ENCODE assay signal across 25 cellular contexts in genomic region chr2:128686881-128687550, GRCh38.
DNase-seq lines count a peak whose midpoint lies in the region; ATAC-seq and TF ChIP-seq lines count a peak whose summit lies in the region.
"Had no signal": no experiment of that assay in that cellular context is flagged by ENCODE, and none has a peak within 500 bp of the region (broad histone marks: within the 10 kb centered on the region; RNA-seq: fewer than 3 reads in every experiment).

No MANE protein-coding gene starts in this region.

- CTCF ChIA-PET in activated naive CD4-positive, alpha-beta T cell treated with anti-CD3 and anti-CD28 coated beads, Interleukin-2, amount 10 ng/mL, durations not matched to agents 7 days and 5 days (lab: Charles Lee): no interaction called here
- CTCF ChIA-PET in activated naive CD4-positive, alpha-beta T cell treated with anti-CD3 and anti-CD28 coated beads for 36 hours (lab: Charles Lee): no interaction called here

- no peaks in the 10 kb centered on the region for H3K36me3 ChIP-seq in SJCRH30
- H3K36me3 ChIP-seq: BE2C, left lung, tibial nerve had no signal

- no peak for TF ChIP-seq CTCF in osteocyte (IDR thresholded peaks at IDR 0.05)

- H3K9me3 Mint-ChIP-seq in activated naive CD4-positive, alpha-beta T cell treated with anti-CD3 and anti-CD28 coated beads, Interleukin-2, amount 10 ng/mL, durations not matched to agents 7 days and 5 days: no peaks in the 10 kb centered on the region
- H3K9me3 Mint-ChIP-seq in activated naive CD4-positive, alpha-beta T cell treated with anti-CD3 and anti-CD28 coated beads for 36 hours: no peaks in the 10 kb centered on the region
- no peaks in the 10 kb centered on the region for H3K9me3 Mint-ChIP-seq in osteocyte (ENCODE audit: unreplicated experiment)
- H3K9me3 Mint-ChIP-seq: activated B cell treated with CpG ODN at 0.5 μM for 24 hours; activated CD4-positive, alpha-beta memory T cell treated with anti-CD3 and anti-CD28 coated beads for 36 hours had no signal

- intact Hi-C loops in activated naive CD4-positive, alpha-beta T cell treated with anti-CD3 and anti-CD28 coated beads for 36 hours (cut with micrococcal nuclease): no loop called here

- no peaks in the 10 kb centered on the region for H3K36me3 Mint-ChIP-seq in activated naive CD4-positive, alpha-beta T cell treated with anti-CD3 and anti-CD28 coated beads, Interleukin-2, amount 10 ng/mL, durations not matched to agents 7 days and 5 days
- H3K36me3 Mint-ChIP-seq in activated naive CD4-positive, alpha-beta T cell treated with anti-CD3 and anti-CD28 coated beads for 36 hours (ENCODE audit: low read depth): no peaks in the 10 kb centered on the region
- H3K36me3 Mint-ChIP-seq in osteocyte (ENCODE audit: unreplicated experiment): no peaks in the 10 kb centered on the region
- H3K36me3 Mint-ChIP-seq: activated CD4-positive, alpha-beta memory T cell treated with anti-CD3 and anti-CD28 coated beads for 36 hours had no signal

- peak overlapping the region; percentile 82 for H3K27ac ChIP-seq in SJCRH30
- H3K27ac ChIP-seq: A549, dorsolateral prefrontal cortex, left lung, RWPE1, tibial nerve had no signal

- H3K4me3 Mint-ChIP-seq in activated naive CD4-positive, alpha-beta T cell treated with anti-CD3 and anti-CD28 coated beads, Interleukin-2, amount 10 ng/mL, durations not matched to agents 7 days and 5 days: no peak overlapping the region
- no peak overlapping the region for H3K4me3 Mint-ChIP-seq in activated naive CD4-positive, alpha-beta T cell treated with anti-CD3 and anti-CD28 coated beads for 36 hours
- no peak overlapping the region for H3K4me3 Mint-ChIP-seq in osteocyte (ENCODE audit: unreplicated experiment)
- H3K4me3 Mint-ChIP-seq: activated B cell treated with CpG ODN at 0.5 μM for 24 hours; activated CD4-positive, alpha-beta memory T cell treated with anti-CD3 and anti-CD28 coated beads for 36 hours had no signal

- no peaks in the 10 kb centered on the region for H3K9me3 ChIP-seq in SJCRH30 (replicated peaks)
- H3K9me3 ChIP-seq: A549, BE2C, left lung, tibial nerve had no signal

- DNase-seq in activated naive CD4-positive, alpha-beta T cell treated with anti-CD3 and anti-CD28 coated beads, Interleukin-2, amount 10 ng/mL, durations not matched to agents 7 days and 5 days: no peak
- DNase-seq in activated naive CD4-positive, alpha-beta T cell treated with anti-CD3 and anti-CD28 coated beads for 36 hours: no peak
- peak in 1 of 2 experiments; percentile 31 for DNase-seq in SJCRH30
- peak; percentile 59 for DNase-seq in osteocyte (ENCODE audit: extremely low spot score, unreplicated experiment)
- DNase-seq in stimulated activated naive CD4-positive, alpha-beta T cell treated with Interleukin-2 at 50 U/mL for 16 hours (lab: John Stamatoyannopoulos, UW): no peak
- DNase-seq: activated B cell treated with CpG ODN at 0.5 μM for 24 hours; activated CD4-positive, alpha-beta memory T cell treated with anti-CD3 and anti-CD28 coated beads for 36 hours; activated effector memory CD4-positive, alpha-beta T cell treated with Interleukin-2 at 50 U/mL for 16 hours; activated T-cell treated with anti-CD3 and anti-CD28 coated beads for 4 hours; BE2C; DMS53; dorsolateral prefrontal cortex; left lung; NCI-H1417 treated with DMSO at 0.1 percent for 48 hours; NCI-H2081; NCI-H345; NCI-H748 treated with DMSO at 0.1 percent for 48 hours; occipital lobe; small intestine had no signal

- H3K4me1 ChIP-seq in SJCRH30: peaks cover 4% of the 10 kb centered on the region
- H3K4me1 ChIP-seq: A549, BE2C, tibial nerve had no signal

- H3K4me3 ChIP-seq in SJCRH30: no peak overlapping the region
- H3K4me3 ChIP-seq: A549, dorsolateral prefrontal cortex, left lung, tibial nerve had no signal

- H3K27ac Mint-ChIP-seq in activated naive CD4-positive, alpha-beta T cell treated with anti-CD3 and anti-CD28 coated beads, Interleukin-2, amount 10 ng/mL, durations not matched to agents 7 days and 5 days: peak overlapping the region; percentile 8
- H3K27ac Mint-ChIP-seq in activated naive CD4-positive, alpha-beta T cell treated with anti-CD3 and anti-CD28 coated beads for 36 hours: no peak overlapping the region
- H3K27ac Mint-ChIP-seq in osteocyte (ENCODE audit: unreplicated experiment): no peak overlapping the region
- H3K27ac Mint-ChIP-seq: activated B cell treated with CpG ODN at 0.5 μM for 24 hours; activated CD4-positive, alpha-beta memory T cell treated with anti-CD3 and anti-CD28 coated beads for 36 hours had no signal

- H3K27me3 ChIP-seq in SJCRH30: no peaks in the 10 kb centered on the region
- H3K27me3 ChIP-seq: BE2C, dorsolateral prefrontal cortex, left lung, tibial nerve had no signal

- H3K27me3 Mint-ChIP-seq in activated naive CD4-positive, alpha-beta T cell treated with anti-CD3 and anti-CD28 coated beads, Interleukin-2, amount 10 ng/mL, durations not matched to agents 7 days and 5 days: peaks cover 21% of the 10 kb centered on the region
- H3K27me3 Mint-ChIP-seq in activated naive CD4-positive, alpha-beta T cell treated with anti-CD3 and anti-CD28 coated beads for 36 hours (ENCODE audit: low read depth): peaks cover 2% of the 10 kb centered on the region
- peaks cover 6% of the 10 kb centered on the region for H3K27me3 Mint-ChIP-seq in osteocyte (ENCODE audit: unreplicated experiment)
- H3K27me3 Mint-ChIP-seq: activated B cell treated with CpG ODN at 0.5 μM for 24 hours had no signal

- peak; percentile 12 for ATAC-seq in GM19452 (IDR thresholded peaks at IDR 0.05; ENCODE audit: unreplicated experiment)
- ATAC-seq in HG03039 (IDR thresholded peaks at IDR 0.05; ENCODE audit: unreplicated experiment): no peak
- no peak for ATAC-seq in HG02759 (IDR thresholded peaks at IDR 0.05; ENCODE audit: unreplicated experiment)
- ATAC-seq: A549 had no signal

- H3K4me1 Mint-ChIP-seq in activated naive CD4-positive, alpha-beta T cell treated with anti-CD3 and anti-CD28 coated beads, Interleukin-2, amount 10 ng/mL, durations not matched to agents 7 days and 5 days: peaks cover 23% of the 10 kb centered on the region
- no peaks in the 10 kb centered on the region for H3K4me1 Mint-ChIP-seq in activated naive CD4-positive, alpha-beta T cell treated with anti-CD3 and anti-CD28 coated beads for 36 hours (ENCODE audit: low read depth)
- no peaks in the 10 kb centered on the region for H3K4me1 Mint-ChIP-seq in osteocyte (ENCODE audit: unreplicated experiment)
